Comparison of ENCODE assay signal across 24 cellular contexts in genomic region chr3:61080737-61081445, GRCh38.
DNase-seq lines count a peak whose midpoint lies in the region; ATAC-seq and TF ChIP-seq lines count a peak whose summit lies in the region.
"Had no signal": no experiment of that assay in that cellular context is flagged by ENCODE, and none has a peak within 500 bp of the region (broad histone marks: within the 10 kb centered on the region; RNA-seq: fewer than 3 reads in every experiment).

No MANE protein-coding gene starts in this region.

- H3K27ac Mint-ChIP-seq in endodermal cell: no peak overlapping the region
- H3K27ac Mint-ChIP-seq in T-cell: no peak overlapping the region
- H3K27ac Mint-ChIP-seq in activated CD4-positive, alpha-beta T cell treated with anti-CD3 and anti-CD28 coated beads, Interleukin-2, amount 10 ng/mL, durations not matched to agents 24 days and 14 days: no peak overlapping the region

- no peak overlapping the region for H3K9ac ChIP-seq in endodermal cell (ENCODE audit: extremely low read depth, low read length, poor library complexity, severe bottlenecking)

- H3K27me3 Mint-ChIP-seq in endodermal cell (ENCODE audit: insufficient read depth) (no peaks in the 10 kb centered on the region), T-cell (no peaks in the 10 kb centered on the region)
- no peaks in the 10 kb centered on the region for H3K27me3 Mint-ChIP-seq in activated CD4-positive, alpha-beta T cell treated with anti-CD3 and anti-CD28 coated beads, Interleukin-2, amount 10 ng/mL, durations not matched to agents 24 days and 14 days

- H3K4me3 ChIP-seq in HEK293 (ENCODE audit: low read depth, low read length): no peak overlapping the region
- H3K4me3 ChIP-seq in endodermal cell (ENCODE audit: low read length): no peak overlapping the region
- peak overlapping the region; percentile 18 for H3K4me3 ChIP-seq in neuron (ENCODE audit: low read length)
- H3K4me3 ChIP-seq: adrenal gland, cardiac muscle cell, left ventricle myocardium inferior, right atrium auricular region, spleen, thoracic aorta had no signal

- H3K9me3 Mint-ChIP-seq in endodermal cell (no peaks in the 10 kb centered on the region), T-cell (peaks cover 0 to 10% (median 0%) of the 10 kb centered on the region in 3 donors)
- no peaks in the 10 kb centered on the region for H3K9me3 Mint-ChIP-seq in activated CD4-positive, alpha-beta T cell treated with anti-CD3 and anti-CD28 coated beads, Interleukin-2, amount 10 ng/mL, durations not matched to agents 24 days and 14 days

- TF ChIP-seq CTCF in HEK293 (tag by site-specific recombination; IDR thresholded peaks at IDR 0.05) (no peak), endodermal cell (conservative IDR thresholded peaks at IDR 0.05) (no peak)

- H3K27me3 ChIP-seq in endodermal cell (ENCODE audit: control insufficient read depth, insufficient read depth, low read length, poor library complexity, severe bottlenecking) (no peaks in the 10 kb centered on the region), neuron (ENCODE audit: insufficient read depth, low read length) (no peaks in the 10 kb centered on the region)
- H3K27me3 ChIP-seq: adrenal gland, cardiac muscle cell, right atrium auricular region, spleen had no signal

- peak; percentile 59 for DNase-seq in NCI-H69 (lab: John Stamatoyannopoulos, UW)
- DNase-seq in endodermal cell: peak; percentile 48
- no peak for DNase-seq in T-cell
- DNase-seq in activated CD4-positive, alpha-beta T cell treated with anti-CD3 and anti-CD28 coated beads, Interleukin-2, amount 10 ng/mL, durations not matched to agents 24 days and 14 days: no peak
- DNase-seq in T-helper 2 cell: no peak
- no peak for DNase-seq in T1000 (lab: John Stamatoyannopoulos, UW)
- DNase-seq: activated naive CD4-positive, alpha-beta T cell; activated T-cell treated with anti-CD3 and anti-CD28 coated beads, Interleukin-2, amount 50 U/mL, for 4 hours; adrenal gland; dermis blood vessel endothelial cell; HCEC 1CT; left ventricle myocardium inferior; NCI-H1105; NCI-H748 treated with DMSO at 0.1 percent for 48 hours; spleen; stimulated activated CD4-positive, alpha-beta T cell treated with anti-CD3 and anti-CD28 coated beads, Interleukin-4, amount 100 ng/mL, for 1 hour; stimulated activated naive CD4-positive, alpha-beta T cell had no signal

- POLR2A ChIA-PET in HEK293 (lab: Yijun Ruan, JAX): no interaction called here
- POLR2A ChIA-PET in T-cell (lab: Charles Lee): no interaction called here

- no peak for ATAC-seq in T-cell (replicated peaks in 1 of 4)
- ATAC-seq: activated CD4-positive, CD25-positive, alpha-beta regulatory T cell treated with anti-CD3 and anti-CD28 coated beads, Interleukin-2, amount 50 U/mL, for 24 hours; activated T-cell treated with anti-CD3 and anti-CD28 coated beads, Interleukin-2, amount 50 U/mL, for 4 hours; SK-N-SH treated with all-trans-retinoic acid at 6 μM for 48 hours had no signal

- H2AFZ ChIP-seq in neuron (ENCODE audit: low read depth, low read length): no peak overlapping the region

- H3K9me3 ChIP-seq in HEK293 (ENCODE audit: control insufficient read depth, insufficient read depth, low read depth, low read length) (no peaks in the 10 kb centered on the region), endodermal cell (ENCODE audit: control insufficient read depth, low read length) (no peaks in the 10 kb centered on the region), neuron (ENCODE audit: low read length) (no peaks in the 10 kb centered on the region)
- H3K9me3 ChIP-seq: adrenal gland, left ventricle myocardium inferior, right atrium auricular region, thoracic aorta had no signal

- H3K36me3 Mint-ChIP-seq in endodermal cell (ENCODE audit: low read depth): no peaks in the 10 kb centered on the region
- H3K36me3 Mint-ChIP-seq in T-cell: no peaks in the 10 kb centered on the region
- H3K36me3 Mint-ChIP-seq in activated CD4-positive, alpha-beta T cell treated with anti-CD3 and anti-CD28 coated beads, Interleukin-2, amount 10 ng/mL, durations not matched to agents 24 days and 14 days (ENCODE audit: low read depth): no peaks in the 10 kb centered on the region

- 45 to 68% methylated on average over 4 to 5 of the region's 5 CpGs for WGBS in endodermal cell (ENCODE audit: insufficient coverage in 1 of 2, insufficient read length in 1 of 2), 2 experiments

- CTCF ChIA-PET in HEK293 (lab: Yijun Ruan, JAX) (interaction anchor here (0.9 to 1.1 kb wide), 2 partner anchors 12 to 301 kb away, joined by 3 read pairs; no protein-coding TSS in a partner anchor), T-cell (lab: Charles Lee) (interaction anchor here in 1 of 2 donors (0.6 kb wide), 1 partner anchor 248 kb away, joined by 4 read pairs; no protein-coding TSS in a partner anchor)

- H3K36me3 ChIP-seq in HEK293 (ENCODE audit: control insufficient read depth in 2 of 2, insufficient read depth in 1 of 2, low read length in 2 of 2) (no peaks in the 10 kb centered on the region), endodermal cell (ENCODE audit: control insufficient read depth, insufficient read depth, low read length) (no peaks in the 10 kb centered on the region), neuron (ENCODE audit: insufficient read depth, low read length) (no peaks in the 10 kb centered on the region)
- H3K36me3 ChIP-seq: adrenal gland, cardiac muscle cell, left ventricle myocardium inferior, right atrium auricular region, spleen, thoracic aorta had no signal

- H3K4me3 Mint-ChIP-seq in endodermal cell (no peak overlapping the region), T-cell (no peak overlapping the region)
- H3K4me3 Mint-ChIP-seq in activated CD4-positive, alpha-beta T cell treated with anti-CD3 and anti-CD28 coated beads, Interleukin-2, amount 10 ng/mL, durations not matched to agents 24 days and 14 days: no peak overlapping the region
- H3K4me3 Mint-ChIP-seq: activated T-cell treated with anti-CD3 and anti-CD28 coated beads, Interleukin-2, amount 50 U/mL, for 4 hours had no signal

- peaks cover 24% of the 10 kb centered on the region for H3K4me1 Mint-ChIP-seq in endodermal cell
- H3K4me1 Mint-ChIP-seq in T-cell: no peaks in the 10 kb centered on the region
- no peaks in the 10 kb centered on the region for H3K4me1 Mint-ChIP-seq in activated CD4-positive, alpha-beta T cell treated with anti-CD3 and anti-CD28 coated beads, Interleukin-2, amount 10 ng/mL, durations not matched to agents 24 days and 14 days

- intact Hi-C loops in activated CD4-positive, alpha-beta T cell treated with anti-CD3 and anti-CD28 coated beads, Interleukin-2, amount 10 ng/mL, durations not matched to agents 24 days and 14 days (cut with micrococcal nuclease): no loop called here

- H3K27ac ChIP-seq in HEK293 (ENCODE audit: extremely low read depth, low read depth, low read length) (no peak overlapping the region), endodermal cell (ENCODE audit: low read depth, low read length) (peak overlapping the region; percentile 88)
- H3K27ac ChIP-seq: adrenal gland, cardiac muscle cell, left ventricle myocardium inferior, right atrium auricular region, spleen, thoracic aorta had no signal

- H3K4me1 ChIP-seq in HEK293 (ENCODE audit: control insufficient read depth, insufficient read depth, low read length) (no peaks in the 10 kb centered on the region), endodermal cell (ENCODE audit: control insufficient read depth, insufficient read depth, low read length) (peaks cover 4% of the 10 kb centered on the region), neuron (ENCODE audit: insufficient read depth, low read length) (peaks cover 15% of the 10 kb centered on the region)
- H3K4me1 ChIP-seq: adrenal gland, right atrium auricular region, spleen had no signal

TF ChIP-seq in HEK293, 187 proteins besides CTCF, POLR2A, EP300 and RAD21:
- no peak for TF ChIP-seq ZNF280D (tag by site-specific recombination; IDR thresholded peaks at IDR 0.05)
- peak; percentile 70 for TF ChIP-seq ZIC2 (tag by site-specific recombination; IDR thresholded peaks at IDR 0.05)
- TF ChIP-seq ZNF18 (tag by site-specific recombination; IDR thresholded peaks at IDR 0.05): peak; percentile 53; the same call in 1 of the 2 replicates

Comparison
In these comparisons a context has a peak if more than half of its experiments do, and no peak if none do; other contexts are left out.
1. DNase-seq: peak in NCI-H69 (single experiment) and endodermal cell (single experiment); none in T-cell (0 of 34), activated CD4-positive, alpha-beta T cell treated with anti-CD3 and anti-CD28 coated beads, Interleukin-2, amount 10 ng/mL, durations not matched to agents 24 days and 14 days (single experiment), T-helper 2 cell (0 of 5) and T1000 (single experiment).